In the genomic region with DNA sequence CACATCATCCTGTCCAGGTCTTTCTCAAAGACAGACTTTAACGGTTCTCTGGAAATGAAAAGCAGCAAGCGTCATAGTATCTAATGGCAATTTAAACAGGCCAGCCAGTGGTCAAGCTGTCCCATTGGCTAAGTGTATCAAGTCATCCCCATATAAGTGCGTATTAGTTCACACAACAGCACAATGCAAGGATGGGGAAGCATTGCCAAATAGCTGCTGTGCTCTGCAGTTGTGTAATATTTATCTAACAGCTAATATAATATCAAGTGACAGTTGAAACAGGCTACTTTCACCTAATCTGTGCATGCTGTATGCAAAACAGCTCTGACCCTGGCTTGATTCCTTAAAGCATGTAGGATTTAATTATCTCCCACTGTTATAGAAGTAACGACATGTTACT, we compare ENCODE assay signal across 21 cellular contexts.
A peak's percentile ranks its signal among the peaks of the same experiment; 100 is the strongest.
DNase-seq lines count a peak whose midpoint lies in the region; ATAC-seq, FAIRE-seq and TF ChIP-seq lines count a peak whose summit lies in the region.
"Had no signal": no experiment of that assay in that cellular context is flagged by ENCODE, and none has a peak within 500 bp of the region (broad histone marks: within the 10 kb centered on the region; RNA-seq: fewer than 3 reads in every experiment).

No MANE protein-coding gene starts in this region.

- TF ChIP-seq CTCF in MCF 10A (IDR thresholded peaks at IDR 0.05; ENCODE audit: unreplicated experiment): no peak
- no peak for TF ChIP-seq CTCF in mammary epithelial cell (conservative IDR thresholded peaks at IDR 0.05 in 1 of 2, IDR thresholded peaks at IDR 0.05 in 1 of 2; ENCODE audit: extremely low read depth in 1 of 2, insufficient read depth in 1 of 2, low read depth in 1 of 2, low read length in 2 of 2)
- no peak for TF ChIP-seq CTCF in astrocyte (IDR thresholded peaks at IDR 0.05; ENCODE audit: insufficient read depth, low read depth, low read length)
- TF ChIP-seq CTCF in left lung (IDR thresholded peaks at IDR 0.05): no peak
- TF ChIP-seq CTCF in colonic mucosa (IDR thresholded peaks at IDR 0.05): no peak

- WGBS in mammary epithelial cell (ENCODE audit: low coverage, missing lambda C conversion rate): 77% methylated on average over 4 of the region's 4 CpGs

- BruUV-seq in MCF 10A (replicated peaks; lab: Mats Ljungman, UMichigan): no TSS peak
- BruUV-seq in mammary epithelial cell (replicated peaks; lab: Mats Ljungman, UMichigan): no TSS peak

- H4K20me1 ChIP-seq in mammary epithelial cell (ENCODE audit: insufficient read depth, low read length) (no peaks in the 10 kb centered on the region), astrocyte (ENCODE audit: insufficient read depth, low read length) (no peaks in the 10 kb centered on the region)

- CTCF ChIA-PET in MCF 10A (lab: Yijun Ruan, JAX): no interaction called here
- CTCF ChIA-PET in mammary epithelial cell (lab: Charles Lee; ENCODE audit: low non-redundant PET): no interaction called here
- CTCF ChIA-PET in activated naive CD4-positive, alpha-beta T cell treated with anti-CD3 and anti-CD28 coated beads for 36 hours (lab: Charles Lee): no interaction called here

- H3K4me3 ChIP-seq in mammary epithelial cell (replicated peaks in 1 of 3; ENCODE audit: insufficient read depth in 1 of 3, low read depth in 2 of 3, low read length in 3 of 3): no peak overlapping the region
- no peak overlapping the region for H3K4me3 ChIP-seq in astrocyte (ENCODE audit: insufficient read depth, low read depth, low read length)
- H3K4me3 ChIP-seq in left lung: no peak overlapping the region
- no peak overlapping the region for H3K4me3 ChIP-seq in colonic mucosa
- H3K4me3 ChIP-seq: ascending aorta, esophagus muscularis mucosa, MG63, uterus had no signal

- H3K4me3 Mint-ChIP-seq in MCF 10A (ENCODE audit: unreplicated experiment): no peak overlapping the region
- no peak overlapping the region for H3K4me3 Mint-ChIP-seq in astrocyte (ENCODE audit: unreplicated experiment)
- H3K4me3 Mint-ChIP-seq in activated T-cell treated with anti-CD3 and anti-CD28 coated beads, Interleukin-2, amount 50 U/mL, for 24 hours: no peak overlapping the region
- H3K4me3 Mint-ChIP-seq in activated naive CD4-positive, alpha-beta T cell treated with anti-CD3 and anti-CD28 coated beads for 36 hours: no peak overlapping the region
- H3K4me3 Mint-ChIP-seq: activated CD8-positive, alpha-beta T cell treated with anti-CD3 and anti-CD28 coated beads for 36 hours; activated naive CD4-positive, alpha-beta T cell treated with anti-CD3 and anti-CD28 coated beads, Interleukin-2, amount 10 ng/mL, durations not matched to agents 7 days and 5 days had no signal

- H3K36me3 Mint-ChIP-seq in MCF 10A (ENCODE audit: insufficient read depth, unreplicated experiment): no peaks in the 10 kb centered on the region
- H3K36me3 Mint-ChIP-seq in astrocyte (ENCODE audit: low read depth, unreplicated experiment): no peaks in the 10 kb centered on the region
- no peaks in the 10 kb centered on the region for H3K36me3 Mint-ChIP-seq in activated T-cell treated with anti-CD3 and anti-CD28 coated beads, Interleukin-2, amount 50 U/mL, for 24 hours (ENCODE audit: low read depth)
- H3K36me3 Mint-ChIP-seq in activated naive CD4-positive, alpha-beta T cell treated with anti-CD3 and anti-CD28 coated beads for 36 hours (ENCODE audit: low read depth): no peaks in the 10 kb centered on the region
- H3K36me3 Mint-ChIP-seq: activated naive CD4-positive, alpha-beta T cell treated with anti-CD3 and anti-CD28 coated beads, Interleukin-2, amount 10 ng/mL, durations not matched to agents 7 days and 5 days had no signal

- H3K79me2 ChIP-seq in mammary epithelial cell (ENCODE audit: insufficient read depth, low read length): no peaks in the 10 kb centered on the region
- no peaks in the 10 kb centered on the region for H3K79me2 ChIP-seq in astrocyte (ENCODE audit: insufficient read depth, low read length)

- intact Hi-C loops in MCF 10A (cut with micrococcal nuclease): no loop called here
- intact Hi-C loops in mammary epithelial cell (cut with micrococcal nuclease): no loop called here
- intact Hi-C loops in left lung (cut with DNase I): no loop called here
- intact Hi-C loops in colonic mucosa (cut with DNase I): loop anchor here (10.0 kb wide), 1 partner anchor 340 kb away; no protein-coding TSS in a partner anchor
- intact Hi-C loops in activated naive CD4-positive, alpha-beta T cell treated with anti-CD3 and anti-CD28 coated beads for 36 hours (cut with micrococcal nuclease): no loop called here

- H3K4me1 ChIP-seq in mammary epithelial cell (ENCODE audit: insufficient read depth, low read length): no peaks in the 10 kb centered on the region
- no peaks in the 10 kb centered on the region for H3K4me1 ChIP-seq in astrocyte (ENCODE audit: insufficient read depth, low read length)
- H3K4me1 ChIP-seq in left lung: no peaks in the 10 kb centered on the region
- H3K4me1 ChIP-seq in colonic mucosa: no peaks in the 10 kb centered on the region
- H3K4me1 ChIP-seq: ascending aorta, uterus had no signal

- H3K27me3 Mint-ChIP-seq in MCF 10A (ENCODE audit: insufficient read depth, unreplicated experiment): no peaks in the 10 kb centered on the region
- peaks cover 9% of the 10 kb centered on the region for H3K27me3 Mint-ChIP-seq in astrocyte (ENCODE audit: low read depth, unreplicated experiment)
- H3K27me3 Mint-ChIP-seq in activated T-cell treated with anti-CD3 and anti-CD28 coated beads, Interleukin-2, amount 50 U/mL, for 24 hours: no peaks in the 10 kb centered on the region
- peaks cover 9% of the 10 kb centered on the region for H3K27me3 Mint-ChIP-seq in activated naive CD4-positive, alpha-beta T cell treated with anti-CD3 and anti-CD28 coated beads for 36 hours (ENCODE audit: low read depth)
- H3K27me3 Mint-ChIP-seq: activated CD8-positive, alpha-beta T cell treated with anti-CD3 and anti-CD28 coated beads for 36 hours; activated naive CD4-positive, alpha-beta T cell treated with anti-CD3 and anti-CD28 coated beads, Interleukin-2, amount 10 ng/mL, durations not matched to agents 7 days and 5 days had no signal

- H3K27ac ChIP-seq in mammary epithelial cell (ENCODE audit: insufficient read depth, low read depth, low read length): no peak overlapping the region
- no peak overlapping the region for H3K27ac ChIP-seq in astrocyte (ENCODE audit: low read depth, low read length)
- H3K27ac ChIP-seq in left lung: no peak overlapping the region
- H3K27ac ChIP-seq in colonic mucosa: no peak overlapping the region
- H3K27ac ChIP-seq: ascending aorta, RWPE1, uterus had no signal

- H3K27ac Mint-ChIP-seq in MCF 10A (ENCODE audit: low read depth, unreplicated experiment) (no peak overlapping the region), astrocyte (ENCODE audit: unreplicated experiment) (peak overlapping the region; percentile 4)
- H3K27ac Mint-ChIP-seq in activated T-cell treated with anti-CD3 and anti-CD28 coated beads, Interleukin-2, amount 50 U/mL, for 24 hours: no peak overlapping the region
- H3K27ac Mint-ChIP-seq in activated naive CD4-positive, alpha-beta T cell treated with anti-CD3 and anti-CD28 coated beads for 36 hours: no peak overlapping the region
- H3K27ac Mint-ChIP-seq: activated CD8-positive, alpha-beta T cell treated with anti-CD3 and anti-CD28 coated beads for 36 hours; activated naive CD4-positive, alpha-beta T cell treated with anti-CD3 and anti-CD28 coated beads, Interleukin-2, amount 10 ng/mL, durations not matched to agents 7 days and 5 days had no signal

- H3K36me3 ChIP-seq in mammary epithelial cell (ENCODE audit: insufficient read depth, low read length): no peaks in the 10 kb centered on the region
- no peaks in the 10 kb centered on the region for H3K36me3 ChIP-seq in astrocyte (ENCODE audit: insufficient read depth, low read length)
- H3K36me3 ChIP-seq in left lung: no peaks in the 10 kb centered on the region
- H3K36me3 ChIP-seq in colonic mucosa: no peaks in the 10 kb centered on the region
- H3K36me3 ChIP-seq: ascending aorta, esophagus muscularis mucosa, MG63, uterus had no signal

- H3K9me3 ChIP-seq in mammary epithelial cell (replicated peaks; ENCODE audit: insufficient read depth, low read length) (no peaks in the 10 kb centered on the region), astrocyte (ENCODE audit: insufficient read depth, low read depth, low read length) (no peaks in the 10 kb centered on the region), left lung (no peaks in the 10 kb centered on the region), colonic mucosa (no peaks in the 10 kb centered on the region)
- H3K9me3 ChIP-seq: ascending aorta, esophagus muscularis mucosa, MG63, uterus had no signal

- H2AFZ ChIP-seq in mammary epithelial cell (ENCODE audit: low read depth, low read length) (no peak overlapping the region), astrocyte (ENCODE audit: low read depth, low read length) (no peak overlapping the region)

- H3K27me3 ChIP-seq in mammary epithelial cell (ENCODE audit: insufficient read depth, low read length) (peaks cover 2% of the 10 kb centered on the region), astrocyte (ENCODE audit: insufficient read depth, low read length) (peaks cover 3% of the 10 kb centered on the region), left lung (no peaks in the 10 kb centered on the region), colonic mucosa (no peaks in the 10 kb centered on the region)
- H3K27me3 ChIP-seq: ascending aorta, esophagus muscularis mucosa, MG63, uterus had no signal

- H3K4me2 ChIP-seq in mammary epithelial cell (ENCODE audit: insufficient read depth, low read depth, low read length): no peak overlapping the region
- no peak overlapping the region for H3K4me2 ChIP-seq in astrocyte (ENCODE audit: low read length)

- no peak overlapping the region for H3K9ac ChIP-seq in mammary epithelial cell (ENCODE audit: insufficient read depth, low read length)
- H3K9ac ChIP-seq in astrocyte (ENCODE audit: low read length): no peak overlapping the region
- no peak overlapping the region for H3K9ac ChIP-seq in colonic mucosa (ENCODE audit: low read depth in 2 of 2, low read length in 2 of 2)

- DNase-seq in MCF 10A (ENCODE audit: unreplicated experiment) (peak; percentile 60), mammary epithelial cell (no peak), astrocyte (ENCODE audit: low read depth) (no peak), left lung (no peak), medulla oblongata (ENCODE audit: extremely low spot score) (no peak), colonic mucosa (no peak)
- no peak for DNase-seq in activated T-cell treated with anti-CD3 and anti-CD28 coated beads, Interleukin-2, amount 50 U/mL, for 24 hours
- no peak for DNase-seq in activated naive CD4-positive, alpha-beta T cell treated with anti-CD3 and anti-CD28 coated beads for 36 hours
- DNase-seq: activated CD8-positive, alpha-beta T cell treated with anti-CD3 and anti-CD28 coated beads for 36 hours; activated naive CD4-positive, alpha-beta T cell treated with anti-CD3 and anti-CD28 coated beads, Interleukin-2, amount 10 ng/mL, durations not matched to agents 7 days and 5 days; activated T-cell treated with anti-CD3 and anti-CD28 coated beads, Interleukin-2, amount 50 U/mL, for 1 hour; effector memory CD4-positive, alpha-beta T cell; GF-D8; MG63; NCI-H187; NCI-H510A; nucleus accumbens; uterus had no signal

- H3K9me3 Mint-ChIP-seq in MCF 10A (ENCODE audit: unreplicated experiment) (no peaks in the 10 kb centered on the region), astrocyte (ENCODE audit: unreplicated experiment) (no peaks in the 10 kb centered on the region)
- H3K9me3 Mint-ChIP-seq in activated T-cell treated with anti-CD3 and anti-CD28 coated beads, Interleukin-2, amount 50 U/mL, for 24 hours: no peaks in the 10 kb centered on the region
- no peaks in the 10 kb centered on the region for H3K9me3 Mint-ChIP-seq in activated naive CD4-positive, alpha-beta T cell treated with anti-CD3 and anti-CD28 coated beads for 36 hours
- H3K9me3 Mint-ChIP-seq: activated CD8-positive, alpha-beta T cell treated with anti-CD3 and anti-CD28 coated beads for 36 hours; activated naive CD4-positive, alpha-beta T cell treated with anti-CD3 and anti-CD28 coated beads, Interleukin-2, amount 10 ng/mL, durations not matched to agents 7 days and 5 days had no signal

- in situ Hi-C loops in mammary epithelial cell (cut with MboI; ENCODE audit: low sequenced_read_pairs in 2 of 2): no loop called here

- no peak for FAIRE-seq in astrocyte (lab: Jason Lieb, UNC)

- POLR2A ChIA-PET in MCF 10A (lab: Yijun Ruan, JAX): interaction anchor here (0.6 to 1.3 kb wide), 3 partner anchors 8 to 200 kb away, joined by 3 to 4 read pairs (median 3); no protein-coding TSS in a partner anchor

- dilution Hi-C loops in mammary epithelial cell (cut with HindIII; ENCODE audit: low sequenced_read_pairs): no loop called here

- H3K4me1 Mint-ChIP-seq in MCF 10A (ENCODE audit: insufficient read depth, unreplicated experiment) (peaks cover under 1% of the 10 kb centered on the region), astrocyte (ENCODE audit: low read depth, unreplicated experiment) (peaks cover 3% of the 10 kb centered on the region)
- H3K4me1 Mint-ChIP-seq in activated T-cell treated with anti-CD3 and anti-CD28 coated beads, Interleukin-2, amount 50 U/mL, for 24 hours (ENCODE audit: low read depth): no peaks in the 10 kb centered on the region
- H3K4me1 Mint-ChIP-seq in activated naive CD4-positive, alpha-beta T cell treated with anti-CD3 and anti-CD28 coated beads for 36 hours (ENCODE audit: low read depth): no peaks in the 10 kb centered on the region
- H3K4me1 Mint-ChIP-seq: activated naive CD4-positive, alpha-beta T cell treated with anti-CD3 and anti-CD28 coated beads, Interleukin-2, amount 10 ng/mL, durations not matched to agents 7 days and 5 days had no signal

- ATAC-seq in left lung: peak; percentile 31
- ATAC-seq: activated CD8-positive, alpha-beta T cell treated with anti-CD3 and anti-CD28 coated beads for 36 hours had no signal
